ENCODE assay signal across 2 cellular contexts in genomic region chr1:162136760-162137537, GRCh38.
TF ChIP-seq lines count a peak whose summit lies in the region.

No MANE protein-coding gene starts in this region.

TF ChIP-seq in HCT116, 20 proteins besides CTCF, POLR2A, EP300 and RAD21 (continued from another document):
- TF ChIP-seq MAX (IDR thresholded peaks at IDR 0.05) = peak; percentile 51; the same call in 1 of the 2 replicates
- TF ChIP-seq SP1 (IDR thresholded peaks at IDR 0.05; ENCODE audit: low read depth) = peak; percentile 67
- peak; percentile 40; the same call in 1 of the 2 replicates for TF ChIP-seq SRF (IDR thresholded peaks at IDR 0.05; ENCODE audit: low read depth)
- peak; percentile 56; the same call in 1 of the 2 replicates for TF ChIP-seq CBX3 (IDR thresholded peaks at IDR 0.05; ENCODE audit: low read depth)

TF ChIP-seq in WTC11, 78 proteins besides CTCF, POLR2A, EP300 and RAD21:
- TF ChIP-seq PRDM15 (CRISPR knock-in tag; IDR thresholded peaks at IDR 0.05) (no peak), ZBTB43 (CRISPR knock-in tag; IDR thresholded peaks at IDR 0.05) (no peak), EMX1 (CRISPR knock-in tag; IDR thresholded peaks at IDR 0.05) (no peak), ZSCAN18 (CRISPR knock-in tag; IDR thresholded peaks at IDR 0.05) (no peak), PREB (CRISPR knock-in tag; IDR thresholded peaks at IDR 0.05; ENCODE audit: borderline replicate concordance) (no peak), ESRRA (CRISPR knock-in tag; IDR thresholded peaks at IDR 0.05; ENCODE audit: borderline replicate concordance) (no peak), E2F4 (CRISPR knock-in tag; IDR thresholded peaks at IDR 0.05; ENCODE audit: borderline replicate concordance, low read depth) (no peak), CBFB (CRISPR knock-in tag; IDR thresholded peaks at IDR 0.05; ENCODE audit: low read depth) (no peak), TP53 (CRISPR knock-in tag; IDR thresholded peaks at IDR 0.05) (no peak), SMAD4 (CRISPR knock-in tag; IDR thresholded peaks at IDR 0.05) (no peak), JUN (CRISPR knock-in tag; IDR thresholded peaks at IDR 0.05) (no peak)
TF ChIP-seq in WTC11: peak in this region for 0.
